Comparison of ENCODE assay signal across 9 cellular contexts in genomic region chr6:37489697-37490336, GRCh38. TPM values are rescaled to one million over a fixed set of nuclear protein-coding genes. Genes with fewer than 3 reads are reported as not detected.
DNase-seq lines count a peak whose midpoint lies in the region; ATAC-seq, FAIRE-seq and TF ChIP-seq lines count a peak whose summit lies in the region.
"Had no signal": no experiment of that assay in that cellular context is flagged by ENCODE, and none has a peak within 500 bp of the region (broad histone marks: within the 10 kb centered on the region; RNA-seq: fewer than 3 reads in every experiment).

No MANE protein-coding gene starts in this region.

- H3K36me3 ChIP-seq in right atrium auricular region (no peaks in the 10 kb centered on the region), prostate gland (no peaks in the 10 kb centered on the region)

- H3K27me3 ChIP-seq in right atrium auricular region (no peaks in the 10 kb centered on the region), prostate gland (replicated peaks; ENCODE audit: insufficient read depth) (no peaks in the 10 kb centered on the region)

- peak overlapping the region; percentile 33 for H3K4me3 Mint-ChIP-seq in stimulated activated naive CD8-positive, alpha-beta T cell treated with anti-CD3 and anti-CD28 coated beads, Interleukin-15, Interleukin-2, amounts not matched to agents 100 ng/mL and 50 ng/mL, for 24 hours

- intact Hi-C loops in Right ventricle myocardium inferior (cut with DNase I), result no loop called here
- intact Hi-C loops in prostate gland (cut with DNase I), result no loop called here

- peaks cover 71% of the 10 kb centered on the region for H3K4me1 Mint-ChIP-seq in stimulated activated naive CD8-positive, alpha-beta T cell treated with anti-CD3 and anti-CD28 coated beads, Interleukin-15, Interleukin-2, amounts not matched to agents 100 ng/mL and 50 ng/mL, for 24 hours (ENCODE audit: low read depth)

- WGBS in prostate gland, result 48% methylated on average over 10 of the region's 10 CpGs

- H3K27ac ChIP-seq in right atrium auricular region, result no peak overlapping the region
- H3K27ac ChIP-seq in prostate gland, result no peak overlapping the region

- peak; percentile 53 for ATAC-seq in Right ventricle myocardium inferior

- no peaks in the 10 kb centered on the region for H3K27me3 Mint-ChIP-seq in stimulated activated naive CD8-positive, alpha-beta T cell treated with anti-CD3 and anti-CD28 coated beads, Interleukin-15, Interleukin-2, amounts not matched to agents 100 ng/mL and 50 ng/mL, for 24 hours

- H3K36me3 Mint-ChIP-seq in stimulated activated naive CD8-positive, alpha-beta T cell treated with anti-CD3 and anti-CD28 coated beads, Interleukin-15, Interleukin-2, amounts not matched to agents 100 ng/mL and 50 ng/mL, for 24 hours (ENCODE audit: low read depth), result peaks cover 12% of the 10 kb centered on the region

- peak in 1 of 2 donors; percentile 31 for TF ChIP-seq CTCF in right atrium auricular region (IDR thresholded peaks at IDR 0.05)
- TF ChIP-seq CTCF in fibroblast of villous mesenchyme (IDR thresholded peaks at IDR 0.05; ENCODE audit: insufficient read depth, low read depth, low read length), result peak; percentile 16
- TF ChIP-seq CTCF in prostate gland (IDR thresholded peaks at IDR 0.05), result no peak

- TF ChIP-seq POLR2A in prostate gland (IDR thresholded peaks at IDR 0.05), result no peak

- H3K9me3 Mint-ChIP-seq in stimulated activated naive CD8-positive, alpha-beta T cell treated with anti-CD3 and anti-CD28 coated beads, Interleukin-15, Interleukin-2, amounts not matched to agents 100 ng/mL and 50 ng/mL, for 24 hours, result no peaks in the 10 kb centered on the region

- H3K27ac Mint-ChIP-seq in stimulated activated naive CD8-positive, alpha-beta T cell treated with anti-CD3 and anti-CD28 coated beads, Interleukin-15, Interleukin-2, amounts not matched to agents 100 ng/mL and 50 ng/mL, for 24 hours, result peak overlapping the region; percentile 93

- DNase-seq in Right ventricle myocardium inferior (ENCODE audit: missing footprints), result no peak
- DNase-seq in right atrium auricular region (ENCODE audit: low spot score), result no peak
- DNase-seq in T-helper 2 cell, result peak in 3 of 5 experiments; percentile 36 to 46 (median 36)
- no peak for DNase-seq in fibroblast of villous mesenchyme (ENCODE audit: low read depth)
- no peak for DNase-seq in prostate gland (ENCODE audit: low spot score)
- no peak for DNase-seq in frontal cortex (ENCODE audit: low spot score in 2 of 2)
- no peak for DNase-seq in iPS-NIHi7 (ENCODE audit: extremely low spot score)
- DNase-seq: kidney glomerular epithelial cell had no signal

- no peaks in the 10 kb centered on the region for H3K9me3 ChIP-seq in right atrium auricular region
- H3K9me3 ChIP-seq in prostate gland, result no peaks in the 10 kb centered on the region

- H3K4me3 ChIP-seq in right atrium auricular region (no peak overlapping the region), fibroblast of villous mesenchyme (ENCODE audit: low read depth, low read length) (no peak overlapping the region), prostate gland (no peak overlapping the region)

- FAIRE-seq in frontal cortex (lab: Jason Lieb, UNC), result no peak

- H3K4me1 ChIP-seq in right atrium auricular region (peaks cover 0 to 31% of the 10 kb centered on the region in 2 donors), prostate gland (replicated peaks) (no peaks in the 10 kb centered on the region)

RNA-seq across cellular contexts. Expression of gene CCDC167, which starts 9.9 kb away (rescaled TPM):
- 27.1 TPM for total RNA-seq in Right ventricle myocardium inferior
- 10 to 100 TPM; 26.1 to 39.6 TPM for total RNA-seq in right atrium auricular region
- 12.5 and 18.4 TPM in 2 replicates for total RNA-seq in fibroblast of villous mesenchyme
- total RNA-seq in prostate gland, result 10 to 100 TPM; 46.9 to 54.6 TPM
- 17.5 TPM for total RNA-seq in frontal cortex

RNA-seq across cellular contexts. Expression of gene CMTR1, which starts 56.8 kb away (rescaled TPM):
- total RNA-seq in Right ventricle myocardium inferior (29.3 TPM), right atrium auricular region (10 to 100 TPM; 20.4 to 21.1 TPM), fibroblast of villous mesenchyme (39.0 and 49.7 TPM in 2 replicates), prostate gland (100 to 1,000 TPM in 1 of 2 donors, 10 to 100 TPM in 1; 28.1 to 147 TPM), frontal cortex (31.0 TPM)

Comparison
In these comparisons a context has a peak if more than half of its experiments do, and no peak if none do; other contexts are left out.
1. DNase-seq: peak in T-helper 2 cell (3 of 5); none in Right ventricle myocardium inferior (single experiment), right atrium auricular region (single experiment), fibroblast of villous mesenchyme (single experiment), prostate gland (single experiment), frontal cortex (0 of 2) and iPS-NIHi7 (single experiment).